In the genomic region with DNA sequence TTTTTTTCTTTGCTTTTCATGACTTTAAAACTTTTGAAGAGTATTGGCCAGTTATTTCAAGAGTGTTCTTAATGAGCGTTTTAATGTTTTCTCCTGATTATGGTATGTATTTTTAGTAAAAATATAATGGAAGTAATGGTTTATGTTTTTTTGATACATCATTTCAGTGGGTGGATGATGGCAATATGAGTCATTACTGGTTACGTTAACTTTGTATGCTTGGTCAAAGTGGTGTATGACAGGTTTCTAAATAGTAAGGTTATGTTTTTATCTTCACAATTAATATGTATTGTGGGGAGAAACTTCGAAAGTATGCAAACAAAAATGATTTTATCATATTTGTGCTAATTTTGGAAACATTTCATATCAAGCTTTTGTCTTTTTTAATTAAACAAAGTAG, we compare ENCODE assay signal across 25 cellular contexts.
DNase-seq lines count a peak whose midpoint lies in the region; ATAC-seq and TF ChIP-seq lines count a peak whose summit lies in the region.
"Had no signal": no experiment of that assay in that cellular context is flagged by ENCODE, and none has a peak within 500 bp of the region (broad histone marks: within the 10 kb centered on the region; RNA-seq: fewer than 3 reads in every experiment).

No MANE protein-coding gene starts in this region.

- H3K4me1 ChIP-seq in vagina: no peaks in the 10 kb centered on the region
- H3K4me1 ChIP-seq: Caco-2, Peyer's patch, SJSA1 had no signal

- H3K27ac Mint-ChIP-seq in T-cell: no peak overlapping the region
- H3K27ac Mint-ChIP-seq: B cell; CD8-positive, alpha-beta T cell; IgD-negative memory B cell had no signal

- peak; percentile 15 for DNase-seq in HPDE6-E6E7 (ENCODE audit: extremely low spot score)
- DNase-seq in RKO (ENCODE audit: low spot score): peak; percentile 57
- peak; percentile 71 for DNase-seq in epithelial cell of esophagus (ENCODE audit: low read depth)
- no peak for DNase-seq in vagina (ENCODE audit: extremely low spot score in 2 of 2)
- DNase-seq in T-cell: no peak
- DNase-seq: Caco-2; CD8-positive, alpha-beta T cell; NCI-H1048; NCI-H1417; NCI-H1694; NCI-H2029 treated with DMSO at 0.1 percent for 48 hours; NCI-H2171; NCI-H226; NCI-H510A; NCI-H69; Peyer's patch; Right ventricle myocardium superior had no signal

- H3K9me3 Mint-ChIP-seq in T-cell: peaks cover 7 to 14% (median 10%) of the 10 kb centered on the region in 3 donors
- H3K9me3 Mint-ChIP-seq: IgD-negative memory B cell had no signal

- ATAC-seq in GM19351 (IDR thresholded peaks at IDR 0.05; ENCODE audit: unreplicated experiment) (no peak), T-cell (replicated peaks in 1 of 4) (no peak), GM21723 (IDR thresholded peaks at IDR 0.05; ENCODE audit: unreplicated experiment) (no peak)
- ATAC-seq: CD8-positive, alpha-beta T cell; GM12878 had no signal

- H3K4me3 Mint-ChIP-seq in T-cell: no peak overlapping the region
- H3K4me3 Mint-ChIP-seq: B cell; CD8-positive, alpha-beta T cell; IgD-negative memory B cell had no signal

- no peak overlapping the region for H3K27ac ChIP-seq in vagina
- H3K27ac ChIP-seq: C4-2B, KMS-11, Peyer's patch, SJSA1 had no signal

- no peaks in the 10 kb centered on the region for H3K36me3 ChIP-seq in vagina
- H3K36me3 ChIP-seq: Peyer's patch, SJSA1 had no signal

- CTCF ChIA-PET in T-cell (lab: Charles Lee): no interaction called here

- H3K27me3 Mint-ChIP-seq in T-cell: no peaks in the 10 kb centered on the region
- H3K27me3 Mint-ChIP-seq: B cell, IgD-negative memory B cell had no signal

- no peak for TF ChIP-seq POLR2A in vagina (IDR thresholded peaks at IDR 0.05)

- intact Hi-C loops in vagina (cut with DNase I): no loop called here

- H3K4me1 Mint-ChIP-seq in T-cell: no peaks in the 10 kb centered on the region
- H3K4me1 Mint-ChIP-seq: B cell, IgD-negative memory B cell had no signal

- POLR2A ChIA-PET in T-cell (lab: Charles Lee): no interaction called here

- no peaks in the 10 kb centered on the region for H3K36me3 Mint-ChIP-seq in T-cell
- H3K36me3 Mint-ChIP-seq: CD8-positive, alpha-beta T cell; IgD-negative memory B cell had no signal

- H3K4me3 ChIP-seq in epithelial cell of esophagus (ENCODE audit: low read length) (no peak overlapping the region), vagina (no peak overlapping the region)
- H3K4me3 ChIP-seq: GM12878, Peyer's patch, SJSA1 had no signal

- H3K9me3 ChIP-seq in vagina: no peaks in the 10 kb centered on the region
- H3K9me3 ChIP-seq: Caco-2, Peyer's patch, SJSA1 had no signal

- H3K27me3 ChIP-seq in vagina: no peaks in the 10 kb centered on the region
- H3K27me3 ChIP-seq: Peyer's patch, SJSA1 had no signal

- TF ChIP-seq CTCF in epithelial cell of esophagus (IDR thresholded peaks at IDR 0.05; ENCODE audit: insufficient read depth, low read depth, low read length, missing control alignments) (no peak), vagina (IDR thresholded peaks at IDR 0.05) (no peak)

Comparison
In these comparisons a context has a peak if more than half of its experiments do, and no peak if none do; other contexts are left out.
1. DNase-seq: peak in HPDE6-E6E7 (single experiment), RKO (single experiment) and epithelial cell of esophagus (single experiment); none in vagina (0 of 2) and T-cell (0 of 34).